8 cellular contexts compared by ENCODE assay signal in the genomic region with DNA sequence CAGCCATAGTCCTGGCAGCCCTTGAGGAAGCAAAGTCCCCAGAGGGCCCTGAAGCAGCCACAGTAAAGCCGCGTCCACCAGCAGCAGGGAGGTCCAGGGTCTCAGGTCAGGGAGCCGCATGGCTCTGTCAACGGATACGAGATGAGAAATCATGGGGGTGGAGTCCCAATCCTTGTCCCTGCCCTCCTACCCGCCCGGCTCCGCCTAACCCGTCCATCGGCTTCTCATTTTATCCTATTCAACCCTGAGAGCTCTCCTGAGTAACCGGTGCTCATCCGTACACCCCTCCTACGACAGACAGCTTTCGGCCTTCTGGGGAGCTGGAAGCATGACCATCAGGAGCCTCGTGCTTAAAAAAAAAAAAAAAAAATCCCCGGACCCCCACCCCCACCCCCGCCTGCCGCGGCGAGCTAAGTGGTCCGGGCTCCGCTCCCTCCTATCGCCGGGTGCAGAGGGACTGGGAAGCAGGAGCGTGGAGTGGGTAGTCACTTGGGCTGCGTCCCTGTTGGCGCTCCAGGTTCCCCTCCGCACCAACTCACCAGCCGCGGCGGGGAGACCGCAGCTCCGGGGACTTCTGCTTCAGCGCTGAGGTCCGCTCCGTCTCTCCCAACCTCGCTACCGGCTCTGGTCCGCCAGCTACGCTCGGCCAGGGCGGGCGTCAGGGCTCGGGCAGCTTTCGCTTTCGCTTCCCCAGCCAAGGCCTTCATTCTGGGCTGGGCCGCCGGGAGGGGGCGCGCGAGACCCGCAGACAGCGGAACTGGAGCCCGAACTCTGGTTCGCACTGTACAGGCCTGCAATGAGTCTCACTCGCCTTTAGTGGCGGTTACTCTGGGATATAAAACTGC. TPM values are rescaled to one million over a fixed set of nuclear protein-coding genes. Genes with fewer than 3 reads are reported as not detected.
A peak's percentile ranks its signal among the peaks of the same experiment; 100 is the strongest.
DNase-seq lines count a peak whose midpoint lies in the region; ATAC-seq, FAIRE-seq and TF ChIP-seq lines count a peak whose summit lies in the region.

A gene (minus strand): TSS at position 626 of the 845 bp plus-strand sequence. CDS start 506 bp downstream, at position 120.

- peak within 1 kb of the TSS; percentile 79 to 86 for H3K4me3 Mint-ChIP-seq in stimulated activated naive CD8-positive, alpha-beta T cell treated with anti-CD3 and anti-CD28 coated beads, Interleukin-15, amount 100 ng/mL, for 72 hours

- peak within 1 kb of the TSS; percentile 99 for H3K4me2 ChIP-seq in Loucy (ENCODE audit: low read depth, low read length, poor library complexity, severe bottlenecking)
- H3K4me2 ChIP-seq in neural cell (ENCODE audit: low read length) = no peak within 1 kb of the TSS

- H3K9me2 ChIP-seq in Loucy (replicated peaks; ENCODE audit: low read depth, low read length) (no peaks in the 10 kb centered on the region), neural cell (ENCODE audit: insufficient read depth, low read length) (no peaks in the 10 kb centered on the region)

- peaks cover 82% of the 10 kb centered on the region for H3K4me1 Mint-ChIP-seq in stimulated activated naive CD8-positive, alpha-beta T cell treated with anti-CD3 and anti-CD28 coated beads, Interleukin-15, amount 100 ng/mL, for 72 hours

- peak within 1 kb of the TSS; percentile 31 for H3K27ac ChIP-seq in neural cell (ENCODE audit: low read length)

- peak; percentile 83 for TF ChIP-seq CTCF in Loucy (conservative IDR thresholded peaks at IDR 0.05; ENCODE audit: low read length)
- TF ChIP-seq CTCF in fibroblast of the aortic adventitia (IDR thresholded peaks at IDR 0.05; ENCODE audit: insufficient read depth, low read length) = peak; percentile 92
- TF ChIP-seq CTCF in neural cell (IDR thresholded peaks at IDR 0.05; ENCODE audit: poor library complexity, severe bottlenecking) = peak; percentile 97

- no peak for TF ChIP-seq EP300 in neural cell (conservative IDR thresholded peaks at IDR 0.05; ENCODE audit: poor library complexity, severe bottlenecking)

- H3K4me3 ChIP-seq in H7 (ENCODE audit: insufficient read depth, low read depth, low read length) (peak within 1 kb of the TSS; percentile 83), Loucy (ENCODE audit: low read length, poor library complexity, severe bottlenecking) (peak within 1 kb of the TSS; percentile 90), fibroblast of the aortic adventitia (ENCODE audit: low read depth, low read length) (peak within 1 kb of the TSS; percentile 90), neural cell (ENCODE audit: low read length) (peak within 1 kb of the TSS; percentile 74)

- H3K9me3 Mint-ChIP-seq in stimulated activated naive CD8-positive, alpha-beta T cell treated with anti-CD3 and anti-CD28 coated beads, Interleukin-15, amount 100 ng/mL, for 72 hours = no peaks in the 10 kb centered on the region

- H2AFZ ChIP-seq in Loucy (ENCODE audit: low read length) = peak within 1 kb of the TSS; percentile 63
- peak within 1 kb of the TSS; percentile 25 for H2AFZ ChIP-seq in neural cell (ENCODE audit: low read depth, low read length)

- TF ChIP-seq RAD21 in neural cell (conservative IDR thresholded peaks at IDR 0.05) = peak; percentile 80

- H3K9ac ChIP-seq in Loucy (ENCODE audit: low read depth, low read length, poor library complexity, severe bottlenecking) (peak within 1 kb of the TSS; percentile 100), neural cell (ENCODE audit: low read length) (peak within 1 kb of the TSS; percentile 66)

- no peaks in the 10 kb centered on the region for H3K27me3 Mint-ChIP-seq in stimulated activated naive CD8-positive, alpha-beta T cell treated with anti-CD3 and anti-CD28 coated beads, Interleukin-15, amount 100 ng/mL, for 72 hours

- ATAC-seq in stimulated activated naive CD8-positive, alpha-beta T cell treated with anti-CD3 and anti-CD28 coated beads, Interleukin-15, amount 100 ng/mL, for 72 hours = peak; percentile 92

- H3K27me3 ChIP-seq in H7 (ENCODE audit: control insufficient read depth, insufficient read depth, low read length) = peaks cover 35% of the 10 kb centered on the region
- peaks cover 3% of the 10 kb centered on the region for H3K27me3 ChIP-seq in Loucy (ENCODE audit: insufficient read depth, low read length, poor library complexity, severe bottlenecking)
- H3K27me3 ChIP-seq in neural cell (ENCODE audit: insufficient read depth, low read depth, low read length) = peaks cover 17% of the 10 kb centered on the region

- H3K79me2 ChIP-seq in Loucy (ENCODE audit: insufficient read depth, low read length) (peaks cover 80% of the 10 kb centered on the region), neural cell (replicated peaks; ENCODE audit: insufficient read depth, low read length) (no peaks in the 10 kb centered on the region)

- H3K36me3 ChIP-seq in H7 (replicated peaks; ENCODE audit: control insufficient read depth, insufficient read depth, low read length) (peaks cover 2% of the 10 kb centered on the region), Loucy (ENCODE audit: insufficient read depth, low read length) (peaks cover 19% of the 10 kb centered on the region), neural cell (ENCODE audit: insufficient read depth, low read length) (no peaks in the 10 kb centered on the region)

- peak; percentile 96 for DNase-seq in H7
- peak; percentile 80 to 89 for DNase-seq in SHP77 (lab: John Stamatoyannopoulos, UW)
- DNase-seq in activated effector memory CD4-positive, alpha-beta T cell treated with Interleukin-2 at 50 U/mL for 16 hours = peak; percentile 96
- DNase-seq in fibroblast of the aortic adventitia (ENCODE audit: low read depth) = peak; percentile 90
- peak; percentile 98 for DNase-seq in stimulated activated naive CD8-positive, alpha-beta T cell treated with anti-CD3 and anti-CD28 coated beads, Interleukin-15, amount 100 ng/mL, for 72 hours

- H4K20me1 ChIP-seq in Loucy (ENCODE audit: insufficient read depth, low read length, poor library complexity, severe bottlenecking) = peaks cover 17% of the 10 kb centered on the region
- H4K20me1 ChIP-seq in neural cell (ENCODE audit: insufficient read depth) = no peaks in the 10 kb centered on the region

- H3K9me3 ChIP-seq in Loucy (ENCODE audit: insufficient read depth, low read depth, low read length) (no peaks in the 10 kb centered on the region), neural cell (ENCODE audit: low read length) (no peaks in the 10 kb centered on the region)

- FAIRE-seq in G401.6 (lab: Jason Lieb, UNC) = peak; percentile 81

- peaks cover 84% of the 10 kb centered on the region for H3K4me1 ChIP-seq in Loucy (ENCODE audit: insufficient read depth, low read length, poor library complexity, severe bottlenecking)

- 0 out of 2 replicates have a peak, but pooled peaks cover 3% of the 10 kb centered on the region for H3F3A ChIP-seq in Loucy (ENCODE audit: low read depth)
- H3F3A ChIP-seq in neural cell (ENCODE audit: insufficient read depth, low read length, poor library complexity, severe bottlenecking) = no peaks in the 10 kb centered on the region

- H3K27ac Mint-ChIP-seq in stimulated activated naive CD8-positive, alpha-beta T cell treated with anti-CD3 and anti-CD28 coated beads, Interleukin-15, amount 100 ng/mL, for 72 hours = peak within 1 kb of the TSS; percentile 94

TF ChIP-seq in neural cell, 6 proteins besides CTCF, POLR2A, EP300 and RAD21:
- TF ChIP-seq SMC3 (conservative IDR thresholded peaks at IDR 0.05; ENCODE audit: poor library complexity) = peak; percentile 86
- TF ChIP-seq EZH2 (IDR thresholded peaks at IDR 0.05; ENCODE audit: borderline replicate concordance, insufficient read depth, low read length, poor library complexity, severe bottlenecking) = no peak
- TF ChIP-seq POLR2AphosphoS5 (IDR thresholded peaks at IDR 0.05) = no peak
- peak; percentile 33 for TF ChIP-seq MXI1 (conservative IDR thresholded peaks at IDR 0.05; ENCODE audit: poor library complexity, severe bottlenecking)
- TF ChIP-seq, protein P1, sequence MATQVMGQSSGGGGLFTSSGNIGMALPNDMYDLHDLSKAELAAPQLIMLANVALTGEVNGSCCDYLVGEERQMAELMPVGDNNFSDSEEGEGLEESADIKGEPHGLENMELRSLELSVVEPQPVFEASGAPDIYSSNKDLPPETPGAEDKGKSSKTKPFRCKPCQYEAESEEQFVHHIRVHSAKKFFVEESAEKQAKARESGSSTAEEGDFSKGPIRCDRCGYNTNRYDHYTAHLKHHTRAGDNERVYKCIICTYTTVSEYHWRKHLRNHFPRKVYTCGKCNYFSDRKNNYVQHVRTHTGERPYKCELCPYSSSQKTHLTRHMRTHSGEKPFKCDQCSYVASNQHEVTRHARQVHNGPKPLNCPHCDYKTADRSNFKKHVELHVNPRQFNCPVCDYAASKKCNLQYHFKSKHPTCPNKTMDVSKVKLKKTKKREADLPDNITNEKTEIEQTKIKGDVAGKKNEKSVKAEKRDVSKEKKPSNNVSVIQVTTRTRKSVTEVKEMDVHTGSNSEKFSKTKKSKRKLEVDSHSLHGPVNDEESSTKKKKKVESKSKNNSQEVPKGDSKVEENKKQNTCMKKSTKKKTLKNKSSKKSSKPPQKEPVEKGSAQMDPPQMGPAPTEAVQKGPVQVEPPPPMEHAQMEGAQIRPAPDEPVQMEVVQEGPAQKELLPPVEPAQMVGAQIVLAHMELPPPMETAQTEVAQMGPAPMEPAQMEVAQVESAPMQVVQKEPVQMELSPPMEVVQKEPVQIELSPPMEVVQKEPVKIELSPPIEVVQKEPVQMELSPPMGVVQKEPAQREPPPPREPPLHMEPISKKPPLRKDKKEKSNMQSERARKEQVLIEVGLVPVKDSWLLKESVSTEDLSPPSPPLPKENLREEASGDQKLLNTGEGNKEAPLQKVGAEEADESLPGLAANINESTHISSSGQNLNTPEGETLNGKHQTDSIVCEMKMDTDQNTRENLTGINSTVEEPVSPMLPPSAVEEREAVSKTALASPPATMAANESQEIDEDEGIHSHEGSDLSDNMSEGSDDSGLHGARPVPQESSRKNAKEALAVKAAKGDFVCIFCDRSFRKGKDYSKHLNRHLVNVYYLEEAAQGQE (IDR thresholded peaks at IDR 0.05; ENCODE audit: borderline replicate concordance) = peak; percentile 35
- TF ChIP-seq TAF1 (IDR thresholded peaks at IDR 0.05; ENCODE audit: low read depth) = no peak

RNA-seq across cellular contexts. Expression of the gene that starts here (rescaled TPM):
- 1.1 and 2.7 TPM in 2 replicates for total RNA-seq in H7 (2014; rRNA removed; shearing (Covaris generic))
- 12.4 and 17.0 TPM in 2 replicates for total RNA-seq in fibroblast of the aortic adventitia (ENCODE audit: low replicate concordance)
- 1.2 and 2.3 TPM in 2 replicates for polyA plus RNA-seq in neural cell
- polyA minus RNA-seq in neural cell = 0.73 and 0.81 TPM in 2 replicates

Comparison
In these comparisons a context has a peak if more than half of its experiments do, and no peak if none do; other contexts are left out.
1. Peak in every context shown above with its lines: DNase-seq, ATAC-seq, H3K4me3 ChIP-seq and H3K27ac ChIP-seq.